ENCODE assay signal across 28 cellular contexts in the genomic region with DNA sequence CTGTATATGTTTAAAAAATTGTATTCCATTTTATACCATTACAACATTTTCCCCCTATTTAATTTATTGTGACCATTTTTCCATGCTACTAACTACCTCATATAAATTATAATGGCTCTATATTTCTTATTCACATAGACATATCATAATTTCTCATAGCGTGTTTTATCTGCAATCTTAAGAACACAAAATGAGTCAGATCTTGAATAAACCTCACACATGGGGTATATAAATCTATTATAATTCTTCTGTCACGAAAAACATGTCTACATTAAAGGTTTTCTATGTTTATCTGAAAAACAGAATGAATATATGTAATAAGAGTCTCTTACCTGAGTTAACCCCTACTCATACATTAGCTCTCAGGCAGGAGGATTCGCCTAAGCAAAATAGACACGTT.
"Had no signal": no experiment of that assay in that cellular context is flagged by ENCODE, and none has a peak within 500 bp of the region (broad histone marks: within the 10 kb centered on the region; RNA-seq: fewer than 3 reads in every experiment).

No MANE protein-coding gene starts in this region.

- H3K9ac ChIP-seq: neural progenitor cell, parathyroid adenoma had no signal

- H2AFZ ChIP-seq: neural progenitor cell, parathyroid adenoma had no signal

- H3K27ac ChIP-seq: neural progenitor cell, ovary, parathyroid adenoma, psoas muscle, right lobe of liver, sigmoid colon, stomach, thoracic aorta, thyroid gland, tibial nerve, upper lobe of left lung, uterus had no signal

- H3K4me3 Mint-ChIP-seq: natural killer cell; nephron; neural progenitor cell; stimulated activated effector memory CD8-positive, alpha-beta T cell treated with anti-CD3 and anti-CD28 coated beads, Interleukin-12 subunit alpha, Interleukin-12 subunit beta, amount 100 ng/mL, for 72 hours; stimulated activated naive B cell treated with anti-CD40 and anti-IgM and Interleukin-4, amounts not matched to agents 10 μg/mL and 1 μg/mL and 100 μg/mL, for 72 hours; stimulated activated naive CD8-positive, alpha-beta T cell treated with anti-CD3 and anti-CD28 coated beads, Interleukin-15, Interleukin-2, amounts not matched to agents 100 ng/mL and 50 ng/mL, for 24 hours had no signal

- H3K4me3 ChIP-seq: neural progenitor cell, ovary, psoas muscle, right lobe of liver, sigmoid colon, stomach, thoracic aorta, thyroid gland, tibial nerve, upper lobe of left lung, uterus had no signal

- ATAC-seq: natural killer cell; psoas muscle; right cardiac atrium; right lobe of liver; stimulated activated effector memory CD8-positive, alpha-beta T cell treated with anti-CD3 and anti-CD28 coated beads, Interleukin-12 subunit alpha, Interleukin-12 subunit beta, amount 100 ng/mL, for 72 hours; stimulated activated naive B cell treated with anti-CD40 and anti-IgM and Interleukin-4, amounts not matched to agents 10 μg/mL and 1 μg/mL and 100 μg/mL, for 72 hours had no signal

- H3K4me1 Mint-ChIP-seq: natural killer cell; nephron; stimulated activated effector memory CD8-positive, alpha-beta T cell treated with anti-CD3 and anti-CD28 coated beads, Interleukin-12 subunit alpha, Interleukin-12 subunit beta, amount 100 ng/mL, for 72 hours had no signal

- H3K79me2 ChIP-seq: parathyroid adenoma had no signal

- H3K9me3 ChIP-seq: ovary, psoas muscle, right lobe of liver, sigmoid colon, stomach, thoracic aorta, thyroid gland, tibial nerve, upper lobe of left lung, uterus had no signal

- H3K36me3 Mint-ChIP-seq: natural killer cell; neural progenitor cell; stimulated activated effector memory CD8-positive, alpha-beta T cell treated with anti-CD3 and anti-CD28 coated beads, Interleukin-12 subunit alpha, Interleukin-12 subunit beta, amount 100 ng/mL, for 72 hours; stimulated activated naive B cell treated with anti-CD40 and anti-IgM and Interleukin-4, amounts not matched to agents 10 μg/mL and 1 μg/mL and 100 μg/mL, for 72 hours had no signal

- H3K27me3 Mint-ChIP-seq: progenitor cell of endocrine pancreas had no signal

- H3K27ac Mint-ChIP-seq: natural killer cell; nephron; neural progenitor cell; progenitor cell of endocrine pancreas; stimulated activated effector memory CD8-positive, alpha-beta T cell treated with anti-CD3 and anti-CD28 coated beads, Interleukin-12 subunit alpha, Interleukin-12 subunit beta, amount 100 ng/mL, for 72 hours; stimulated activated naive B cell treated with anti-CD40 and anti-IgM and Interleukin-4, amounts not matched to agents 10 μg/mL and 1 μg/mL and 100 μg/mL, for 72 hours; stimulated activated naive CD8-positive, alpha-beta T cell treated with anti-CD3 and anti-CD28 coated beads, Interleukin-15, Interleukin-2, amounts not matched to agents 100 ng/mL and 50 ng/mL, for 24 hours had no signal

- H3K9me3 Mint-ChIP-seq: natural killer cell; nephron; neural progenitor cell; stimulated activated effector memory CD8-positive, alpha-beta T cell treated with anti-CD3 and anti-CD28 coated beads, Interleukin-12 subunit alpha, Interleukin-12 subunit beta, amount 100 ng/mL, for 72 hours; stimulated activated naive B cell treated with anti-CD40 and anti-IgM and Interleukin-4, amounts not matched to agents 10 μg/mL and 1 μg/mL and 100 μg/mL, for 72 hours; stimulated activated naive CD8-positive, alpha-beta T cell treated with anti-CD3 and anti-CD28 coated beads, Interleukin-15, Interleukin-2, amounts not matched to agents 100 ng/mL and 50 ng/mL, for 24 hours had no signal

- H3K4me1 ChIP-seq: parathyroid adenoma, psoas muscle, sigmoid colon, stomach, thyroid gland, tibial nerve, uterus had no signal

- H3K27me3 ChIP-seq: neural progenitor cell, ovary, right lobe of liver, sigmoid colon, stomach, thyroid gland, tibial nerve, upper lobe of left lung, uterus had no signal

- H3K36me3 ChIP-seq: neural progenitor cell, ovary, right lobe of liver, sigmoid colon, stomach, thoracic aorta, thyroid gland, tibial nerve, upper lobe of left lung, uterus had no signal

- DNase-seq: natural killer cell; occipital lobe; ovary; posterior cingulate gyrus; psoas muscle; right cardiac atrium; right lobe of liver; sigmoid colon; small intestine; stimulated activated CD4-positive, alpha-beta T cell treated with anti-CD3 and anti-CD28 coated beads, Interleukin-15, amount 100 ng/mL, for 24 hours; stimulated activated CD4-positive, alpha-beta T cell treated with anti-CD3 and anti-CD28 coated beads, Interleukin-2, amount 100 ng/mL, for 24 hours; stimulated activated CD4-positive, alpha-beta T cell treated with anti-CD3 and anti-CD28 coated beads, Interleukin-2, amount 100 ng/mL, for 48 hours; stimulated activated CD4-positive, alpha-beta T cell treated with anti-CD3 and anti-CD28 coated beads, Interleukin-4, amount 100 ng/mL, for 24 hours; stimulated activated naive B cell treated with anti-CD40 and anti-IgM and Interleukin-4, amounts not matched to agents 10 μg/mL and 1 μg/mL and 100 μg/mL, for 72 hours; stimulated activated naive CD4-positive, alpha-beta T cell treated with Interleukin-2 at 50 U/mL for 16 hours; stomach; thyroid gland; trophoblast cell; upper lobe of left lung; uterus had no signal
